ENCODE assay signal across 9 cellular contexts in the genomic region with DNA sequence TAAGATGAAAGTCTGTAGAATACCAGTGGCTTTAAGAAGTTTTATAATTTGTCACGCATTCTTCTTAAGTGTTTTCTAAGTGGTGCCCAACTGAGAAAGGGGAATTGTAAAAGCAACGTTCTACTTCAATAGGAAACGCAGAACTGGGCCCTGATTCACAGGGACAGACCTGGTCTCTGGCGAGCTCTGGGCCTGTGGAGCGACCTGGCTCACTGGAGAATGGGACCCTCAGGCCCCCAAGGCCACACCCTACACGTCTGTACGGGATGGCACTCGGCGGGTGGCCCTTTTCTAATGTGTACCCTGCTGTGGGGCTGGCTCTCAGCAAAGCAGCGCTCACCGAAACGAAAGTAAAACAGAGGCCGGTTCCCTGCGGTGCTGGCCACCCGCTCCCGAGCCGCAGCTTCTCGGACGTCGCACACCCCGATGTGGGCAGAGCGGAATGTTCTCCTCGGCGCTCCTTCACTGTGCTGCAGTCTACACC.
DNase-seq lines count a peak whose midpoint lies in the region; ATAC-seq, FAIRE-seq and TF ChIP-seq lines count a peak whose summit lies in the region.
"Had no signal": no experiment of that assay in that cellular context is flagged by ENCODE, and none has a peak within 500 bp of the region (broad histone marks: within the 10 kb centered on the region; RNA-seq: fewer than 3 reads in every experiment).

No MANE protein-coding gene starts in this region.

- DNase-seq in GM18507 (ENCODE audit: extremely low spot score, insufficient read length, low read depth) (no peak), fibroblast of pulmonary artery (ENCODE audit: low read depth) (peak; percentile 27), posterior vena cava (ENCODE audit: low spot score) (peak; percentile 86), hepatocyte (ENCODE audit: low spot score) (no peak), T1000 (lab: John Stamatoyannopoulos, UW) (no peak)
- DNase-seq in activated CD8-positive, alpha-beta memory T cell treated with anti-CD3 and anti-CD28 coated beads for 24 hours: peak; percentile 66

- H3K79me2 ChIP-seq in hepatocyte: peaks cover 19% of the 10 kb centered on the region

- intact Hi-C loops in posterior vena cava (cut with DNase I): no loop called here

- WGBS in hepatocyte (ENCODE audit: low lambda C conversion rate, missing lambda C conversion rate): 77% methylated on average over 24 of the region's 24 CpGs

- peak; percentile 54 for FAIRE-seq in GM18507 (lab: Jason Lieb, UNC)
- FAIRE-seq: TTC549 had no signal

- H3K27me3 ChIP-seq in hepatocyte: no peaks in the 10 kb centered on the region

- H4K20me1 ChIP-seq in hepatocyte (ENCODE audit: insufficient read depth, poor library complexity, severe bottlenecking): peaks cover 6% of the 10 kb centered on the region

- H2AFZ ChIP-seq in hepatocyte: no peak overlapping the region

- H3K9me3 ChIP-seq in hepatocyte (ENCODE audit: low read depth): no peaks in the 10 kb centered on the region

- no peaks in the 10 kb centered on the region for H3K36me3 ChIP-seq in hepatocyte (replicated peaks; ENCODE audit: insufficient read depth, low read depth)

- H3K27ac ChIP-seq in hepatocyte: no peak overlapping the region

- no peaks in the 10 kb centered on the region for H3K9me2 ChIP-seq in hepatocyte (replicated peaks; ENCODE audit: insufficient read depth)

- peak overlapping the region; percentile 31 for H3K4me3 ChIP-seq in fibroblast of pulmonary artery (replicated peaks; ENCODE audit: low read depth, low read length)
- no peak overlapping the region for H3K4me3 ChIP-seq in hepatocyte

- ATAC-seq in HG03520 (IDR thresholded peaks at IDR 0.05; ENCODE audit: unreplicated experiment) (peak; percentile 44), GM18511 (IDR thresholded peaks at IDR 0.05; ENCODE audit: unreplicated experiment) (no peak)

- TF ChIP-seq CTCF in fibroblast of pulmonary artery (IDR thresholded peaks at IDR 0.05; ENCODE audit: low read length, missing control alignments) (no peak), hepatocyte (IDR thresholded peaks at IDR 0.05; ENCODE audit: poor library complexity) (no peak)

- H3K4me2 ChIP-seq in hepatocyte: no peak overlapping the region

- H3K4me1 ChIP-seq in hepatocyte (ENCODE audit: insufficient read depth): no peaks in the 10 kb centered on the region

Comparison
In these comparisons a context has a peak if more than half of its experiments do, and no peak if none do; other contexts are left out.
1. DNase-seq: peak in activated CD8-positive, alpha-beta memory T cell treated with anti-CD3 and anti-CD28 coated beads for 24 hours (single experiment), fibroblast of pulmonary artery (single experiment) and posterior vena cava (single experiment); none in GM18507 (single experiment), hepatocyte (single experiment) and T1000 (single experiment).